ENCODE assay signal across 15 cellular contexts in genomic region chr18:45954070-45954712, GRCh38. TPM values are rescaled to one million over a fixed set of nuclear protein-coding genes. Genes with fewer than 3 reads are reported as not detected.
A peak's percentile ranks its signal among the peaks of the same experiment; 100 is the strongest.
DNase-seq lines count a peak whose midpoint lies in the region; ATAC-seq and TF ChIP-seq lines count a peak whose summit lies in the region.
"Had no signal": no experiment of that assay in that cellular context is flagged by ENCODE, and none has a peak within 500 bp of the region (broad histone marks: within the 10 kb centered on the region; RNA-seq: fewer than 3 reads in every experiment).

No MANE protein-coding gene starts in this region.

- no peaks in the 10 kb centered on the region for H3K9me2 ChIP-seq in PC-3 (replicated peaks; ENCODE audit: low read length)

- H3K36me3 ChIP-seq in BJ (ENCODE audit: control insufficient read depth, insufficient read depth, low read length) (peaks cover 4% of the 10 kb centered on the region), PC-3 (ENCODE audit: low read depth, low read length) (peaks cover 23% of the 10 kb centered on the region)

- peaks cover 44% of the 10 kb centered on the region for H3K4me1 ChIP-seq in PC-3 (ENCODE audit: insufficient read depth, low read length)
- H3K4me1 ChIP-seq: Caco-2, thyroid gland had no signal

- H3K4me3 ChIP-seq in BJ (ENCODE audit: low read depth, low read length), result no peak overlapping the region
- H3K4me3 ChIP-seq in PC-3 (ENCODE audit: low read length), result 0 out of 2 replicates have a peak overlapping the region, but pooled peaks have one; percentile 27
- H3K4me3 ChIP-seq: left ventricle myocardium inferior, thyroid gland had no signal

- no peaks in the 10 kb centered on the region for H3F3A ChIP-seq in PC-3 (ENCODE audit: low read length, unreplicated experiment)

- H3K9ac ChIP-seq in PC-3 (ENCODE audit: low read length), result no peak overlapping the region
- H3K9ac ChIP-seq: parathyroid adenoma had no signal

- no peak overlapping the region for H2AFZ ChIP-seq in PC-3 (ENCODE audit: low read length)
- H2AFZ ChIP-seq: parathyroid adenoma had no signal

- H3K27me3 ChIP-seq in BJ (ENCODE audit: control insufficient read depth, insufficient read depth, low read length) (no peaks in the 10 kb centered on the region), PC-3 (ENCODE audit: low read length) (no peaks in the 10 kb centered on the region)
- H3K27me3 ChIP-seq: thyroid gland had no signal

- no peaks in the 10 kb centered on the region for H4K20me1 ChIP-seq in PC-3 (ENCODE audit: low read length)

- peak overlapping the region; percentile 69 for H3K27ac ChIP-seq in PC-3 (ENCODE audit: low read length)
- H3K27ac ChIP-seq: left ventricle myocardium inferior, parathyroid adenoma, thyroid gland had no signal

- no peaks in the 10 kb centered on the region for H3K9me3 ChIP-seq in PC-3 (ENCODE audit: low read length)
- H3K9me3 ChIP-seq: Caco-2, left ventricle myocardium inferior, thyroid gland had no signal

- POLR2A ChIA-PET in BJ (lab: Charles Lee) (no interaction called here), PC-3 (lab: Charles Lee; ENCODE audit: unreplicated experiment) (interaction anchor here (0.6 kb wide), 1 partner anchor 47 kb away, joined by 5 read pairs; no protein-coding TSS in a partner anchor)

- intact Hi-C loops in PC-3 (cut with micrococcal nuclease), result no loop called here

- peak; percentile 79 for DNase-seq in BJ (ENCODE audit: low read depth)
- peak; percentile 77 for DNase-seq in PC-3
- DNase-seq in dermis blood vessel endothelial cell, result peak; percentile 26
- no peak for DNase-seq in omental fat pad (ENCODE audit: low spot score)
- DNase-seq in NK-92 (lab: John Stamatoyannopoulos, UW; ENCODE audit: unreplicated experiment), result no peak
- DNase-seq in NCI-H2081 treated with DMSO at 0.1 percent for 48 hours (lab: John Stamatoyannopoulos, UW), result no peak
- DNase-seq in activated CD4-positive, alpha-beta T cell treated with anti-CD3 and anti-CD28 coated beads for 1 hour, result no peak
- DNase-seq: aorta, Caco-2, left ventricle myocardium inferior, NCI-H1694, thyroid gland had no signal

- ATAC-seq in PC-3 (peak; percentile 87), omental fat pad (ENCODE audit: low FRiP score) (peak; percentile 85), GM18502 (IDR thresholded peaks at IDR 0.05; ENCODE audit: poor library complexity, unreplicated experiment) (no peak)
- ATAC-seq: esophagus mucosa had no signal

- BruUV-seq in PC-3 (replicated peaks; lab: Mats Ljungman, UMichigan), result TSS peak; percentile 35

- CTCF ChIA-PET in BJ (lab: Yijun Ruan, JAX) (interaction anchor here (0.6 to 1.0 kb wide), 3 partner anchors 13 to 120 kb away, joined by 3 read pairs; no protein-coding TSS in a partner anchor), PC-3 (lab: Charles Lee) (no interaction called here)

- H3K79me2 ChIP-seq in PC-3 (ENCODE audit: low read length), result peaks cover 39% of the 10 kb centered on the region

- H3K4me2 ChIP-seq in PC-3 (ENCODE audit: low read length), result peak overlapping the region; percentile 73

- TF ChIP-seq CTCF in BJ (IDR thresholded peaks at IDR 0.05; ENCODE audit: insufficient read depth, low read depth, low read length) (no peak), PC-3 (conservative IDR thresholded peaks at IDR 0.05; ENCODE audit: low read depth, low read length) (no peak), omental fat pad (IDR thresholded peaks at IDR 0.05) (no peak)

RNA-seq across cellular contexts. Expression of gene EPG5, which starts 12.9 kb away (rescaled TPM):
- 37.8 and 38.4 TPM in 2 replicates for polyA plus RNA-seq in BJ (2011; rRNA removed)
- 98.6 and 126 TPM in 2 replicates for polyA minus RNA-seq in BJ (2011; rRNA and poly(A)+ RNA removed)
- total RNA-seq in PC-3 (2014; rRNA removed), result 7.1 and 16.2 TPM in 2 replicates
- total RNA-seq in dermis blood vessel endothelial cell, result 19.2 and 23.3 TPM in 2 replicates
- 10 to 100 TPM; 24.9 to 43.7 (median 26.2) TPM for total RNA-seq in omental fat pad

Comparison
In these comparisons a context has a peak if more than half of its experiments do, and no peak if none do; other contexts are left out.
1. DNase-seq: peak in BJ (single experiment), PC-3 (single experiment) and dermis blood vessel endothelial cell (single experiment); none in omental fat pad (single experiment), NK-92 (single experiment), NCI-H2081 treated with DMSO at 0.1 percent for 48 hours (single experiment) and activated CD4-positive, alpha-beta T cell treated with anti-CD3 and anti-CD28 coated beads for 1 hour (single experiment).